8 cellular contexts compared by ENCODE assay signal in the genomic region with DNA sequence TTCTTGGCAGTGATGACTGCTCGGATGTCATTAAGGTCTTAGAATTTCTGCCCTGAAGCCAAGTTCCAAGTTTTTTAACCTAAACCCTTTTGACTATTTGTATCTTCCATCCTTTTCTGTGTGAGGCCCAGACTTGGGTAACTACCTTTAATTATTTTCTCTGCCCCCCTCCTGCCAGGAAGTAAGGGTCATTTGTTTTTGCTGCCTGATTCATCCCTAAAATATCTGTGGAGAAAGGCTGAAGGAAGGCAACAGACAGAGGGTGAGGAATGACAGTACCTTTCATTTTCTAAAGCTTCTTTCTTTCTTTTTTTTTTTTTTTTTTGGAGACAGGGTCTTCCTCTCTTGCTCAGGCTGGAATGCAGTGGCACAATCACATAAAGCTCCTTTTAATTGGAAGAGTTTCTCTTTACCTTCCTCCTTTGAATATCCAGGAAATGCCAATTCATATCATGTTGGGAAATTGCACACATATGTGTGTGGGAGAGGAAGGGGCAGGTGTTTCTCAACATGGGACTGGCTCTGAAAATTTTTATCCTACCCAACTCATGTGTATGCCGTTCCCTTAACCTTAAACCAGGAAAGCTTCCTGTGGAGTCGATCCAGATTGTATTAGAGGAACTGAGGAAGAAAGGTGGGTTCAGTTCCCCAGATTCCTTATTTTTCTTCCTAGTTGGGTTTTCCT. TPM values are rescaled to one million over a fixed set of nuclear protein-coding genes. Genes with fewer than 3 reads are reported as not detected.
DNase-seq lines count a peak whose midpoint lies in the region; ATAC-seq, FAIRE-seq and TF ChIP-seq lines count a peak whose summit lies in the region.

No MANE protein-coding gene starts in this region.

- POLR2A ChIA-PET in Panc1 (lab: Charles Lee) = interaction anchor here (0.6 to 1.1 kb wide), 2 partner anchors 50 to 72 kb away, joined by 6 to 8 read pairs; a partner anchor contains a TSS

- H3K9me3 ChIP-seq in Panc1 (ENCODE audit: control insufficient read depth, insufficient read depth, low read depth, low read length) (no peaks in the 10 kb centered on the region), pancreas (no peaks in the 10 kb centered on the region)

- H3K27ac ChIP-seq in Panc1 (ENCODE audit: low read length) = peak overlapping the region; percentile 86
- H3K27ac ChIP-seq in pancreas = no peak overlapping the region

- CTCF ChIA-PET in Panc1 (lab: Charles Lee) = interaction anchor here (0.6 to 1.2 kb wide), 2 partner anchors 10 to 14 kb away, joined by 3 read pairs; no protein-coding TSS in a partner anchor

- ATAC-seq in Panc1 = no peak
- ATAC-seq in pancreas = no peak
- no peak for ATAC-seq in GM18520 (IDR thresholded peaks at IDR 0.05; ENCODE audit: unreplicated experiment)

- no peak for TF ChIP-seq CTCF in Panc1 (IDR thresholded peaks at IDR 0.05)
- TF ChIP-seq CTCF in epithelial cell of esophagus (IDR thresholded peaks at IDR 0.05; ENCODE audit: insufficient read depth, low read depth, low read length, missing control alignments) = no peak
- no peak for TF ChIP-seq CTCF in pancreas (IDR thresholded peaks at IDR 0.05)

- no TSS peak for BruUV-seq in Panc1 (replicated peaks; lab: Mats Ljungman, UMichigan)

- H3K36me3 ChIP-seq in Panc1 (ENCODE audit: control insufficient read depth, insufficient read depth, low read length) = no peaks in the 10 kb centered on the region
- peaks cover 0 to 25% (median 13%) of the 10 kb centered on the region in 3 donors for H3K36me3 ChIP-seq in pancreas

- peak; percentile 77 for DNase-seq in EH (ENCODE audit: low read depth)
- no peak for DNase-seq in Panc1 (ENCODE audit: low read depth, low spot score)
- peak; percentile 59 for DNase-seq in epithelial cell of esophagus (ENCODE audit: low read depth)
- no peak for DNase-seq in pancreas
- no peak for DNase-seq in HuH-7 (ENCODE audit: low spot score)
- DNase-seq in NK-92 (lab: John Stamatoyannopoulos, UW; ENCODE audit: unreplicated experiment) = no peak
- DNase-seq in mucosa of gallbladder (ENCODE audit: low spot score) = no peak

- H3K4me1 ChIP-seq in Panc1 (ENCODE audit: control insufficient read depth, insufficient read depth, low read length) (peaks cover 9% of the 10 kb centered on the region), pancreas (peaks cover 0 to 17% (median 0%) of the 10 kb centered on the region in 3 donors)

- H3K4me3 ChIP-seq in Panc1 (ENCODE audit: low read depth in 2 of 2, low read length in 2 of 2) = peak overlapping the region; percentile 73 to 95
- H3K4me3 ChIP-seq in epithelial cell of esophagus (ENCODE audit: low read length) = peak overlapping the region; percentile 98
- H3K4me3 ChIP-seq in pancreas = peak overlapping the region; percentile 55 to 98 (median 76)

- in situ Hi-C loops in Panc1 (cut with HindIII; ENCODE audit: low pct_unique_long_range_greater_than_20kb, low sequenced_read_pairs) = no loop called here

- no peak for FAIRE-seq in pancreas (lab: Jason Lieb, UNC)

- WGBS in pancreas, 2 donors = 69 to 72% methylated on average over 3 of the region's 3 CpGs

- intact Hi-C loops in Panc1 (cut with micrococcal nuclease; ENCODE audit: unreplicated experiment) = no loop called here
- intact Hi-C loops in pancreas (cut with DNase I) = no loop called here

- H3K27me3 ChIP-seq in Panc1 (ENCODE audit: control insufficient read depth, insufficient read depth, low read length) = no peaks in the 10 kb centered on the region
- H3K27me3 ChIP-seq in pancreas = no peaks in the 10 kb centered on the region

RNA-seq across cellular contexts. Expression of a gene that starts 1.0 kb away (rescaled TPM):
- total RNA-seq in Panc1 (2021; ENCODE audit: unreplicated experiment) (37.7 TPM), pancreas (10 to 100 TPM; 18.1 to 30.7 (median 26.0) TPM), mucosa of gallbladder (57.1 TPM)
- polyA plus RNA-seq in Panc1 (2012; ENCODE audit: insufficient read length) = 42.9 TPM
- 10 to 100 TPM; 24.6 to 46.9 TPM for polyA plus RNA-seq in pancreas

RNA-seq across cellular contexts. Expression of a gene that starts 6.2 kb away (rescaled TPM):
- 3.5 TPM for total RNA-seq in Panc1 (2021; ENCODE audit: unreplicated experiment)
- polyA plus RNA-seq in Panc1 (2012; ENCODE audit: insufficient read length) = 6.7 TPM
- total RNA-seq in pancreas = under 1 TPM; 0.19 to 0.87 (median 0.51) TPM
- 1 to 10 TPM; 1.1 to 4.7 TPM for polyA plus RNA-seq in pancreas
- total RNA-seq in mucosa of gallbladder = 0.37 TPM

RNA-seq across cellular contexts. Expression of a gene that starts 13.2 kb away (rescaled TPM):
- total RNA-seq in Panc1 (2021; ENCODE audit: unreplicated experiment) (1.1 TPM), pancreas (1 to 10 TPM; 2.4 to 9.2 (median 4.7) TPM), mucosa of gallbladder (22.7 TPM)
- 2.3 TPM for polyA plus RNA-seq in Panc1 (2012; ENCODE audit: insufficient read length)
- polyA plus RNA-seq in pancreas = 10 to 100 TPM; 15.9 to 26.5 TPM

RNA-seq across cellular contexts. Expression of a gene that starts 24.3 kb away (rescaled TPM):
- total RNA-seq in Panc1 (2021; ENCODE audit: unreplicated experiment) (48.8 TPM), pancreas (10 to 100 TPM; 48.1 to 73.6 (median 64.7) TPM), mucosa of gallbladder (78.0 TPM)
- 72.6 TPM for polyA plus RNA-seq in Panc1 (2012; ENCODE audit: insufficient read length)
- 100 to 1,000 TPM; 107 to 130 TPM for polyA plus RNA-seq in pancreas

RNA-seq across cellular contexts. Expression of a gene that starts 24.5 kb away (rescaled TPM):
- total RNA-seq in Panc1 (2021; ENCODE audit: unreplicated experiment) = 0.13 TPM
- polyA plus RNA-seq in Panc1 (2012; ENCODE audit: insufficient read length) = 0.34 TPM
- under 1 TPM; 0.13 to 0.78 (median 0.55) TPM for total RNA-seq in pancreas
- under 1 TPM; 0.19 to 0.47 TPM for polyA plus RNA-seq in pancreas
- 0.89 TPM for total RNA-seq in mucosa of gallbladder

Comparison
In these comparisons a context has a peak if more than half of its experiments do, and no peak if none do; other contexts are left out.
1. DNase-seq: peak in EH (single experiment) and epithelial cell of esophagus (single experiment); none in Panc1 (single experiment), pancreas (0 of 6), HuH-7 (single experiment), NK-92 (single experiment) and mucosa of gallbladder (single experiment).
2. Peak in every context shown above with its lines, with median percentiles within 50 percentile points of each other: H3K4me3 ChIP-seq.